17 cellular contexts compared by ENCODE assay signal in genomic region chr20:43009497-43009896, GRCh38.
A peak's percentile ranks its signal among the peaks of the same experiment; 100 is the strongest.
DNase-seq lines count a peak whose midpoint lies in the region; ATAC-seq and TF ChIP-seq lines count a peak whose summit lies in the region.
"Had no signal": no experiment of that assay in that cellular context is flagged by ENCODE, and none has a peak within 500 bp of the region (broad histone marks: within the 10 kb centered on the region; RNA-seq: fewer than 3 reads in every experiment).

No MANE protein-coding gene starts in this region.

- no peak for TF ChIP-seq POLR2A in IMR-90 (IDR thresholded peaks at IDR 0.05; ENCODE audit: low read depth, low read length)

- DNase-seq in IMR-90 (no peak), NCI-H345 (lab: John Stamatoyannopoulos, UW) (peak; percentile 74), retina (peak; percentile 28), endodermal cell (no peak)
- DNase-seq in activated effector memory CD4-positive, alpha-beta T cell treated with anti-CD3 and anti-CD28 coated beads, Interleukin-2, amount 50 U/mL, for 16 hours, result no peak
- DNase-seq: CD4-positive, alpha-beta T cell; CD8-positive, alpha-beta memory T cell; DMS 273 treated with DMSO at 0.1 percent for 48 hours; DMS79; EL; GDM1; GOT3; HFFc6 had no signal

- no peaks in the 10 kb centered on the region for H3K9me3 Mint-ChIP-seq in endodermal cell
- H3K9me3 Mint-ChIP-seq: CD4-positive, alpha-beta T cell had no signal

- peaks cover 21% of the 10 kb centered on the region for H3K27me3 Mint-ChIP-seq in endodermal cell (ENCODE audit: insufficient read depth)
- H3K27me3 Mint-ChIP-seq: CD4-positive, alpha-beta T cell; CD8-positive, alpha-beta memory T cell had no signal

- no peak overlapping the region for H2BK20ac ChIP-seq in IMR-90 (ENCODE audit: low read depth, low read length)

- H3K27ac ChIP-seq in IMR-90 (ENCODE audit: insufficient read depth, low read length) (no peak overlapping the region), endodermal cell (ENCODE audit: low read depth, low read length) (no peak overlapping the region)

- peak overlapping the region; percentile 7 for H2AFZ ChIP-seq in IMR-90 (replicated peaks; ENCODE audit: low read length, poor library complexity)

- TF ChIP-seq RAD21 in IMR-90 (IDR thresholded peaks at IDR 0.05; ENCODE audit: low read length), result no peak

- H2BK15ac ChIP-seq in IMR-90 (ENCODE audit: low read depth, low read length), result no peak overlapping the region

- no peaks in the 10 kb centered on the region for H3K9me1 ChIP-seq in IMR-90 (ENCODE audit: insufficient read depth, low read length)

- CTCF ChIA-PET in IMR-90 (lab: Yijun Ruan, JAX), result no interaction called here

- no peak for ATAC-seq in IMR-90 (ENCODE audit: low read depth)
- ATAC-seq in HG03175 (IDR thresholded peaks at IDR 0.05; ENCODE audit: unreplicated experiment), result no peak
- ATAC-seq: GM12878 had no signal

- H3K4me2 ChIP-seq in IMR-90 (ENCODE audit: low read depth, low read length), result no peak overlapping the region

- no peaks in the 10 kb centered on the region for H4K20me1 ChIP-seq in IMR-90 (ENCODE audit: insufficient read depth, low read length)

- H4K5ac ChIP-seq in IMR-90 (ENCODE audit: low read depth, low read length), result no peak overlapping the region

- TF ChIP-seq CTCF in IMR-90 (conservative IDR thresholded peaks at IDR 0.05; ENCODE audit: low read depth, low read length), result no peak
- no peak for TF ChIP-seq CTCF in endodermal cell (conservative IDR thresholded peaks at IDR 0.05)

- no peak overlapping the region for H2BK120ac ChIP-seq in IMR-90 (ENCODE audit: low read depth, low read length)

- H3K4me1 ChIP-seq in IMR-90 (ENCODE audit: control insufficient read depth, insufficient read depth, low read length) (no peaks in the 10 kb centered on the region), endodermal cell (ENCODE audit: control insufficient read depth, insufficient read depth, low read length) (peaks cover 9% of the 10 kb centered on the region)
- H3K4me1 ChIP-seq: HAP-1 had no signal

- H3K23ac ChIP-seq in IMR-90 (ENCODE audit: low read depth, low read length), result no peak overlapping the region

- peaks cover 20% of the 10 kb centered on the region for H3K4me1 Mint-ChIP-seq in endodermal cell
- H3K4me1 Mint-ChIP-seq: CD14-positive monocyte; CD8-positive, alpha-beta memory T cell had no signal

- no peak overlapping the region for H3K14ac ChIP-seq in IMR-90 (replicated peaks; ENCODE audit: low read depth, low read length)

- no TSS peak for BruUV-seq in IMR-90 (replicated peaks; lab: Mats Ljungman, UMichigan)

- POLR2A ChIA-PET in IMR-90 (lab: Charles Lee; ENCODE audit: unreplicated experiment), result no interaction called here

- 55% methylated on average over 5 of the region's 8 CpGs; no CpG with 5 or more reads in 1 of the 2 experiments for WGBS in IMR-90 (ENCODE audit: extremely low coverage in 2 of 2, insufficient read length in 1 of 2), 2 experiments
- 82 to 92% methylated on average over 2 to 8 of the region's 8 CpGs for WGBS in endodermal cell (ENCODE audit: insufficient coverage in 1 of 2, insufficient read length in 1 of 2), 2 experiments

- intact Hi-C loops in IMR-90 (cut with micrococcal nuclease), result no loop called here

- no peak overlapping the region for H3K4me3 Mint-ChIP-seq in endodermal cell
- H3K4me3 Mint-ChIP-seq: CD14-positive monocyte; CD4-positive, alpha-beta T cell; CD8-positive, alpha-beta memory T cell; HFFc6 had no signal

- no peak overlapping the region for H3K27ac Mint-ChIP-seq in endodermal cell
- H3K27ac Mint-ChIP-seq: CD14-positive monocyte; CD4-positive, alpha-beta T cell; CD8-positive, alpha-beta memory T cell; HFFc6 had no signal

- in situ Hi-C loops in IMR-90 (cut with MboI; ENCODE audit: low sequenced_read_pairs), result no loop called here

- H3K18ac ChIP-seq in IMR-90 (ENCODE audit: low read depth, low read length), result no peak overlapping the region

- H2AK5ac ChIP-seq in IMR-90 (ENCODE audit: low read depth, low read length), result no peak overlapping the region

- no peak overlapping the region for H4K8ac ChIP-seq in IMR-90 (ENCODE audit: low read depth in 2 of 2, low read length in 2 of 2)

- no peak overlapping the region for H3K4ac ChIP-seq in IMR-90 (ENCODE audit: low read depth, low read length)

- no peak overlapping the region for H4K91ac ChIP-seq in IMR-90 (ENCODE audit: insufficient read depth, low read depth, low read length)

- no peaks in the 10 kb centered on the region for H3K36me3 ChIP-seq in IMR-90 (ENCODE audit: control insufficient read depth, insufficient read depth, low read length)
- no peaks in the 10 kb centered on the region for H3K36me3 ChIP-seq in endodermal cell (ENCODE audit: control insufficient read depth, insufficient read depth, low read length)
- H3K36me3 ChIP-seq: HAP-1 had no signal

- H3K36me3 Mint-ChIP-seq in endodermal cell (ENCODE audit: low read depth), result no peaks in the 10 kb centered on the region
- H3K36me3 Mint-ChIP-seq: CD14-positive monocyte; CD8-positive, alpha-beta memory T cell had no signal

- H3K27me3 ChIP-seq in IMR-90 (ENCODE audit: control insufficient read depth, insufficient read depth, low read length) (no peaks in the 10 kb centered on the region), endodermal cell (ENCODE audit: control insufficient read depth, insufficient read depth, low read length, poor library complexity, severe bottlenecking) (no peaks in the 10 kb centered on the region)

- no peaks in the 10 kb centered on the region for H3K79me1 ChIP-seq in IMR-90 (ENCODE audit: low read depth in 1 of 2, low read length in 2 of 2)

- H3K9ac ChIP-seq in IMR-90 (ENCODE audit: low read depth, low read length), result no peak overlapping the region
- H3K9ac ChIP-seq in endodermal cell (ENCODE audit: extremely low read depth, low read length, poor library complexity, severe bottlenecking), result no peak overlapping the region

- H3K4me3 ChIP-seq in IMR-90 (ENCODE audit: insufficient read depth, low read depth, low read length), result no peak overlapping the region
- no peak overlapping the region for H3K4me3 ChIP-seq in endodermal cell (ENCODE audit: low read length)
- H3K4me3 ChIP-seq: GM12878, HAP-1 had no signal

- H3K9me3 ChIP-seq in IMR-90 (ENCODE audit: control insufficient read depth, insufficient read depth, low read length), result peaks cover 27% of the 10 kb centered on the region
- H3K9me3 ChIP-seq in endodermal cell (ENCODE audit: control insufficient read depth, low read length), result peaks cover 9% of the 10 kb centered on the region

- no peak overlapping the region for H2AK9ac ChIP-seq in IMR-90 (replicated peaks; ENCODE audit: low read depth, low read length, poor library complexity)

- H3K56ac ChIP-seq in IMR-90 (ENCODE audit: extremely low read depth, insufficient read depth, low read length), result no peak overlapping the region

- dilution Hi-C loops in IMR-90 (cut with HindIII; ENCODE audit: low sequenced_read_pairs, unreplicated experiment), result no loop called here

- no peak overlapping the region for H2BK5ac ChIP-seq in IMR-90 (ENCODE audit: low read depth, low read length, poor library complexity, severe bottlenecking)

TF ChIP-seq in IMR-90, 13 proteins besides CTCF, POLR2A, EP300 and RAD21:
- no peak for TF ChIP-seq MAZ (IDR thresholded peaks at IDR 0.05; ENCODE audit: borderline replicate concordance, low read depth, low read length)
- no peak for TF ChIP-seq BHLHE40 (IDR thresholded peaks at IDR 0.05; ENCODE audit: low read depth, low read length)
- TF ChIP-seq CEBPB (IDR thresholded peaks at IDR 0.05; ENCODE audit: low read depth, low read length), result no peak
- no peak for TF ChIP-seq MAFK (IDR thresholded peaks at IDR 0.05; ENCODE audit: low read depth, low read length)
- no peak for TF ChIP-seq SMC3 (IDR thresholded peaks at IDR 0.05; ENCODE audit: low read depth, low read length)
- TF ChIP-seq FOS (IDR thresholded peaks at IDR 0.05; ENCODE audit: low read depth, low read length), result no peak

Comparison
In these comparisons a context has a peak if more than half of its experiments do, and no peak if none do; other contexts are left out.
1. DNase-seq: peak in NCI-H345 (single experiment) and retina (single experiment); none in IMR-90 (single experiment), activated effector memory CD4-positive, alpha-beta T cell treated with anti-CD3 and anti-CD28 coated beads, Interleukin-2, amount 50 U/mL, for 16 hours (single experiment) and endodermal cell (single experiment).